12 cellular contexts compared by ENCODE assay signal in genomic region chr5:181163487-181164075, GRCh38. TPM values are rescaled to one million over a fixed set of nuclear protein-coding genes. Genes with fewer than 3 reads are reported as not detected.
A peak's percentile ranks its signal among the peaks of the same experiment; 100 is the strongest.
DNase-seq lines count a peak whose midpoint lies in the region; ATAC-seq and FAIRE-seq lines count a peak whose summit lies in the region.
"Had no signal": no experiment of that assay in that cellular context is flagged by ENCODE, and none has a peak within 500 bp of the region (broad histone marks: within the 10 kb centered on the region; RNA-seq: fewer than 3 reads in every experiment).

No MANE protein-coding gene starts in this region.

- no peak overlapping the region for H4K8ac ChIP-seq in mesendoderm (ENCODE audit: low read depth, low read length)

- no CpG with 5 or more reads among the region's 16 CpGs for WGBS in mesendoderm (ENCODE audit: extremely low coverage, insufficient coverage, low lambda C conversion rate)
- 36 to 61% (median 52%) methylated on average over 15 to 16 of the region's 16 CpGs for WGBS in small intestine, 3 donors

- H3K4me1 ChIP-seq in HUES48 (ENCODE audit: control insufficient read depth, insufficient read depth, low read length) (peaks cover 11% of the 10 kb centered on the region), mesendoderm (ENCODE audit: control insufficient read depth, low read depth, low read length) (no peaks in the 10 kb centered on the region), small intestine (ENCODE audit: control insufficient read depth in 2 of 2, insufficient read depth in 1 of 2, low read depth in 1 of 2, low read length in 1 of 2) (no peaks in the 10 kb centered on the region)

- no peak overlapping the region for H2BK15ac ChIP-seq in mesendoderm (replicated peaks; ENCODE audit: low read depth)

- no peak for FAIRE-seq in small intestine (lab: Jason Lieb, UNC)

- H3K4me3 Mint-ChIP-seq in activated T-helper 17 cell treated with anti-CD3 and anti-CD28 coated beads, Interleukin-2, amount 50 U/mL, for 72 hours = peak overlapping the region; percentile 10

- no peak overlapping the region for H4K5ac ChIP-seq in mesendoderm (ENCODE audit: low read length)

- peaks cover 14% of the 10 kb centered on the region for H3K4me1 Mint-ChIP-seq in activated T-helper 17 cell treated with anti-CD3 and anti-CD28 coated beads, Interleukin-2, amount 50 U/mL, for 72 hours

- no peaks in the 10 kb centered on the region for H3K36me3 Mint-ChIP-seq in activated T-helper 17 cell treated with anti-CD3 and anti-CD28 coated beads, Interleukin-2, amount 50 U/mL, for 72 hours (ENCODE audit: low read depth)

- H2BK5ac ChIP-seq in mesendoderm (ENCODE audit: low read length) = no peak overlapping the region

- H3K23ac ChIP-seq in mesendoderm (ENCODE audit: low read length) = no peak overlapping the region

- DNase-seq in ELR (ENCODE audit: low read depth) (peak; percentile 33), mesendoderm (peak; percentile 73), GM03348 (ENCODE audit: low spot score) (no peak), NCI-H748 treated with DMSO at 0.1 percent for 48 hours (lab: John Stamatoyannopoulos, UW) (no peak), kidney glomerular epithelial cell (lab: John Stamatoyannopoulos, UW) (no peak), small intestine (no peak)
- DNase-seq: central memory CD4-positive, alpha-beta T cell; NCI-H2227 treated with DMSO at 0.1 percent for 48 hours; stomach had no signal

- no peak for ATAC-seq in activated T-helper 17 cell treated with anti-CD3 and anti-CD28 coated beads, Interleukin-2, amount 50 U/mL, for 72 hours (replicated peaks)
- ATAC-seq: right cardiac atrium had no signal

- H3K4me3 ChIP-seq in HUES48 (ENCODE audit: low read depth, low read length) (peak overlapping the region; percentile 79), mesendoderm (ENCODE audit: low read length) (peak overlapping the region; percentile 38), small intestine (ENCODE audit: low read depth in 1 of 2, low read length in 2 of 2) (no peak overlapping the region)
- H3K4me3 ChIP-seq: stomach had no signal

- H3K4me2 ChIP-seq in mesendoderm (ENCODE audit: low read length) = peak overlapping the region; percentile 59

- peak overlapping the region; percentile 67 for H3K56ac ChIP-seq in mesendoderm (ENCODE audit: low read length)

- H3K27me3 Mint-ChIP-seq in activated T-helper 17 cell treated with anti-CD3 and anti-CD28 coated beads, Interleukin-2, amount 50 U/mL, for 72 hours = peaks cover 35% of the 10 kb centered on the region

- no peaks in the 10 kb centered on the region for H3K9me3 Mint-ChIP-seq in activated T-helper 17 cell treated with anti-CD3 and anti-CD28 coated beads, Interleukin-2, amount 50 U/mL, for 72 hours

- no peak overlapping the region for H3K9ac ChIP-seq in HUES48 (ENCODE audit: low read depth, low read length)
- H3K9ac ChIP-seq in mesendoderm (ENCODE audit: low read length) = peak overlapping the region; percentile 43

- H3K9me3 ChIP-seq in HUES48 (ENCODE audit: control insufficient read depth, insufficient read depth, low read length) = no peaks in the 10 kb centered on the region
- no peaks in the 10 kb centered on the region for H3K9me3 ChIP-seq in small intestine (ENCODE audit: control insufficient read depth, low read depth)
- H3K9me3 ChIP-seq: stomach had no signal

- peaks cover 9% of the 10 kb centered on the region; the same call in 1 of the 2 replicates for H3K27me3 ChIP-seq in HUES48 (ENCODE audit: control insufficient read depth, insufficient read depth, low read length)
- H3K27me3 ChIP-seq in mesendoderm (ENCODE audit: insufficient read depth, low read length, poor library complexity) = no peaks in the 10 kb centered on the region
- peaks cover 0 to 3% of the 10 kb centered on the region in 2 donors for H3K27me3 ChIP-seq in small intestine (ENCODE audit: control insufficient read depth in 2 of 2, insufficient read depth in 2 of 2, low read length in 2 of 2)

- H3K79me2 ChIP-seq in mesendoderm (ENCODE audit: control insufficient read depth, insufficient read depth, low read length) = no peaks in the 10 kb centered on the region

- H3K4ac ChIP-seq in mesendoderm (ENCODE audit: low read depth, low read length) = no peak overlapping the region

- H3K27ac ChIP-seq in HUES48 (ENCODE audit: low read depth, low read length) (no peak overlapping the region), mesendoderm (ENCODE audit: low read depth, low read length) (no peak overlapping the region), small intestine (ENCODE audit: low read depth in 1 of 2, low read length in 1 of 2) (no peak overlapping the region)
- H3K27ac ChIP-seq: stomach had no signal

- H3K36me3 ChIP-seq in HUES48 (ENCODE audit: control insufficient read depth, insufficient read depth, low read length) = no peaks in the 10 kb centered on the region
- H3K36me3 ChIP-seq in mesendoderm (ENCODE audit: control insufficient read depth, insufficient read depth, low read length) = no peaks in the 10 kb centered on the region
- H3K36me3 ChIP-seq in small intestine (ENCODE audit: control insufficient read depth in 2 of 2, insufficient read depth in 2 of 2, low read length in 2 of 2) = no peaks in the 10 kb centered on the region
- H3K36me3 ChIP-seq: stomach had no signal

- no peak overlapping the region for H3K27ac Mint-ChIP-seq in activated T-helper 17 cell treated with anti-CD3 and anti-CD28 coated beads, Interleukin-2, amount 50 U/mL, for 72 hours

- H2AK5ac ChIP-seq in mesendoderm (ENCODE audit: low read length) = no peak overlapping the region

- H3K18ac ChIP-seq in mesendoderm (ENCODE audit: low read length) = no peak overlapping the region

- H2BK120ac ChIP-seq in mesendoderm (ENCODE audit: low read depth, low read length) = no peak overlapping the region

- H3K79me1 ChIP-seq in mesendoderm (ENCODE audit: low read length) = no peaks in the 10 kb centered on the region

RNA-seq across cellular contexts. Expression of gene OR2V2, which starts 16.2 kb away (rescaled TPM):
- total RNA-seq in activated T-helper 17 cell treated with anti-CD3 and anti-CD28 coated beads, Interleukin-2, amount 50 U/mL, for 72 hours = not detected
- not detected for polyA plus RNA-seq in mesendoderm (2013, experiment 1 of 2)
- not detected for polyA plus RNA-seq in mesendoderm (2013, experiment 2 of 2)
- not detected for polyA plus RNA-seq in small intestine
- total RNA-seq: right cardiac atrium, stomach had no signal
- polyA plus RNA-seq: right cardiac atrium, stomach had no signal

RNA-seq across cellular contexts. Expression of gene OR2V1, which starts 32.6 kb away (rescaled TPM):
- total RNA-seq in activated T-helper 17 cell treated with anti-CD3 and anti-CD28 coated beads, Interleukin-2, amount 50 U/mL, for 72 hours = not detected
- not detected for polyA plus RNA-seq in mesendoderm (2013, experiment 1 of 2)
- polyA plus RNA-seq in mesendoderm (2013, experiment 2 of 2) = not detected
- polyA plus RNA-seq in small intestine = not detected
- total RNA-seq: right cardiac atrium, stomach had no signal
- polyA plus RNA-seq: right cardiac atrium, stomach had no signal

RNA-seq across cellular contexts. Expression of gene TRIM7, which starts 41.4 kb away (rescaled TPM):
- 1 to 10 TPM; 2.7 to 5.9 TPM for total RNA-seq in activated T-helper 17 cell treated with anti-CD3 and anti-CD28 coated beads, Interleukin-2, amount 50 U/mL, for 72 hours
- polyA plus RNA-seq in mesendoderm (2013, experiment 1 of 2) = 0.04 TPM
- polyA plus RNA-seq in mesendoderm (2013, experiment 2 of 2) = 0.06 TPM
- polyA plus RNA-seq in small intestine = 1 to 10 TPM in 1 of 3 donors, under 1 TPM in 1, not detected in 1; 0.89 to 2.1 TPM

RNA-seq across cellular contexts. Expression of gene TRIM41, which starts 59.5 kb away (rescaled TPM):
- 10 to 100 TPM; 27.1 to 30.8 TPM for total RNA-seq in activated T-helper 17 cell treated with anti-CD3 and anti-CD28 coated beads, Interleukin-2, amount 50 U/mL, for 72 hours
- polyA plus RNA-seq in mesendoderm (2013, experiment 1 of 2) = 15.1 TPM
- 14.4 TPM for polyA plus RNA-seq in mesendoderm (2013, experiment 2 of 2)
- polyA plus RNA-seq in small intestine = 10 to 100 TPM; 19.2 to 25.0 (median 20.3) TPM

Comparison
In these comparisons a context has a peak if more than half of its experiments do, and no peak if none do; other contexts are left out.
1. DNase-seq: peak in ELR (single experiment) and mesendoderm (single experiment); none in GM03348 (single experiment), NCI-H748 treated with DMSO at 0.1 percent for 48 hours (single experiment), kidney glomerular epithelial cell (single experiment) and small intestine (single experiment).
2. H3K4me3 ChIP-seq: peak in HUES48 (single experiment) and mesendoderm (single experiment); none in small intestine (0 of 2).